8 cellular contexts compared by ENCODE assay signal in genomic region chr1:204408074-204408507, GRCh38. TPM values are rescaled to one million over a fixed set of nuclear protein-coding genes. Genes with fewer than 3 reads are reported as not detected.
DNase-seq lines count a peak whose midpoint lies in the region; ATAC-seq and TF ChIP-seq lines count a peak whose summit lies in the region.

No MANE protein-coding gene starts in this region.

- no peak for TF ChIP-seq RAD21 in Ishikawa (IDR thresholded peaks at IDR 0.05; ENCODE audit: low read depth)

- peak; percentile 47 for DNase-seq in DMS 273 treated with DMSO at 0.1 percent for 48 hours (lab: John Stamatoyannopoulos, UW)
- no peak for DNase-seq in WERI-Rb-1
- peak; percentile 81 for DNase-seq in myocyte (ENCODE audit: low read depth)

- no peak for TF ChIP-seq CTCF in WERI-Rb-1 (IDR thresholded peaks at IDR 0.05; ENCODE audit: low read depth, low read length)

- H3K4me3 ChIP-seq in WERI-Rb-1 (ENCODE audit: low read depth, low read length) (peak overlapping the region; percentile 78), esophagus (ENCODE audit: low read depth in 1 of 2, low read length in 2 of 2) (peak overlapping the region; percentile 47 to 93)

- H3K27ac ChIP-seq in WERI-Rb-1 (no peak overlapping the region), esophagus (ENCODE audit: low read depth in 2 of 2, low read length in 1 of 2) (no peak overlapping the region)

- H3K9me3 ChIP-seq in WERI-Rb-1 (ENCODE audit: severe bottlenecking) (peaks cover 4% of the 10 kb centered on the region), esophagus (ENCODE audit: control insufficient read depth in 2 of 2, insufficient read depth in 1 of 2, low read depth in 1 of 2, low read length in 1 of 2) (no peaks in the 10 kb centered on the region)

- 0 to 2% methylated on average over 2 of the region's 2 CpGs for WGBS in esophagus, 2 donors

- ATAC-seq in GM18867 (IDR thresholded peaks at IDR 0.05; ENCODE audit: unreplicated experiment), result no peak
- no peak for ATAC-seq in HG03342 (IDR thresholded peaks at IDR 0.05; ENCODE audit: unreplicated experiment)
- no peak for ATAC-seq in HG02885 (IDR thresholded peaks at IDR 0.05; ENCODE audit: poor library complexity, unreplicated experiment)

- H3K4me1 ChIP-seq in esophagus (ENCODE audit: control insufficient read depth in 2 of 2, insufficient read depth in 2 of 2, low read length in 1 of 2), result no peaks in the 10 kb centered on the region

- TF ChIP-seq EP300 in Ishikawa (IDR thresholded peaks at IDR 0.05; ENCODE audit: borderline replicate concordance), result no peak

- H3K27me3 ChIP-seq in WERI-Rb-1 (ENCODE audit: insufficient read depth, low read depth, severe bottlenecking) (no peaks in the 10 kb centered on the region), esophagus (ENCODE audit: control insufficient read depth in 1 of 2, insufficient read depth in 2 of 2, low read length in 2 of 2) (no peaks in the 10 kb centered on the region)

- H3K36me3 ChIP-seq in WERI-Rb-1, result peaks cover 82% of the 10 kb centered on the region
- H3K36me3 ChIP-seq in esophagus (ENCODE audit: control insufficient read depth in 2 of 2, insufficient read depth in 2 of 2, low read length in 1 of 2), result no peaks in the 10 kb centered on the region

TF ChIP-seq in Ishikawa, 13 proteins besides CTCF, POLR2A, EP300 and RAD21:
- peak; percentile 67 for TF ChIP-seq NFIC (IDR thresholded peaks at IDR 0.05)
- no peak for TF ChIP-seq FOXM1 (IDR thresholded peaks at IDR 0.05; ENCODE audit: borderline replicate concordance, low read depth)
- TF ChIP-seq YY1 (IDR thresholded peaks at IDR 0.05; ENCODE audit: low read depth), result no peak
TF ChIP-seq in Ishikawa: peak in this region for 1.

RNA-seq across cellular contexts. Expression of gene PPP1R15B, which starts 3.5 kb away (rescaled TPM):
- 10 to 100 TPM; 14.1 to 15.7 TPM for polyA plus RNA-seq in esophagus
- total RNA-seq in myocyte, result 30.5 and 32.3 TPM in 2 replicates
- polyA plus RNA-seq in myocyte (2012), result 9.9 TPM

RNA-seq across cellular contexts. Expression of gene PLEKHA6, which starts 48.4 kb away (rescaled TPM):
- polyA plus RNA-seq in esophagus, result 10 to 100 TPM; 11.0 to 36.3 TPM
- total RNA-seq in myocyte, result 16.7 and 18.7 TPM in 2 replicates
- polyA plus RNA-seq in myocyte (2012), result 15.6 TPM
